ENCODE assay signal across 1 cellular context in the genomic region with DNA sequence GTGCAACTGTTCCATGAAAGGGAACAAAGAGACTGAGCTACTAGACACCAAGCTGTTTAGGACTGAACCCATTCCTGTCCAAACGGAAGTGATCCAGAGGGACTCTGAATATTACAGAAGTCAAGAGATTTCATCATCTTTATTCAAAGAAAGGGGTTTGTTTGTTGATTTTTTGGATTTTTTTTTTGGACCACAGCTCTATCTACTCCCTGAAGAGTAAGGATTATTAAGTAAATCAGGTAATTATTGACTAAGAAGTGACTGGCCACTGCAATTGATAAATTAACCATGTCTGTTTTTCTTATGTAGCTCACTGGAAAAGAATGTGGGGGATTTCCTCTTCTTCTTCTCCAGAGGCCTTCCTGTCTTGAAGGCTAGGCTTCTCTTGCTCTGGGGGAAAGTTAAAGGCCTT.
TF ChIP-seq lines count a peak whose summit lies in the region.

No MANE protein-coding gene starts in this region.

TF ChIP-seq in SK-N-SH, 30 proteins besides CTCF, POLR2A, EP300 and RAD21 (continued from another document):
- TF ChIP-seq FOXJ3 (CRISPR knock-in tag; IDR thresholded peaks at IDR 0.05) = no peak
- no peak for TF ChIP-seq NRF1 (IDR thresholded peaks at IDR 0.05; ENCODE audit: low read depth, low read length)
- no peak for TF ChIP-seq SMC3 (IDR thresholded peaks at IDR 0.05; ENCODE audit: low read depth, low read length)
- no peak for TF ChIP-seq GATA2 (CRISPR knock-in tag; IDR thresholded peaks at IDR 0.05)
- TF ChIP-seq RFX5 (IDR thresholded peaks at IDR 0.05; ENCODE audit: low read length) = no peak
- TF ChIP-seq EZH2phosphoT487 (IDR thresholded peaks at IDR 0.05; ENCODE audit: borderline replicate concordance, low read depth) = no peak
- no peak for TF ChIP-seq SIN3A (IDR thresholded peaks at IDR 0.05; ENCODE audit: borderline replicate concordance, low read depth, low read length)
- TF ChIP-seq, protein P1, sequence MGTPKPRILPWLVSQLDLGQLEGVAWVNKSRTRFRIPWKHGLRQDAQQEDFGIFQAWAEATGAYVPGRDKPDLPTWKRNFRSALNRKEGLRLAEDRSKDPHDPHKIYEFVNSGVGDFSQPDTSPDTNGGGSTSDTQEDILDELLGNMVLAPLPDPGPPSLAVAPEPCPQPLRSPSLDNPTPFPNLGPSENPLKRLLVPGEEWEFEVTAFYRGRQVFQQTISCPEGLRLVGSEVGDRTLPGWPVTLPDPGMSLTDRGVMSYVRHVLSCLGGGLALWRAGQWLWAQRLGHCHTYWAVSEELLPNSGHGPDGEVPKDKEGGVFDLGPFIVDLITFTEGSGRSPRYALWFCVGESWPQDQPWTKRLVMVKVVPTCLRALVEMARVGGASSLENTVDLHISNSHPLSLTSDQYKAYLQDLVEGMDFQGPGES (IDR thresholded peaks at IDR 0.05; ENCODE audit: low read depth, low read length) = no peak
- TF ChIP-seq NFIC (IDR thresholded peaks at IDR 0.05; ENCODE audit: borderline replicate concordance) = peak; percentile 65; the same call in 1 of the 2 replicates
- TF ChIP-seq ELF1 (IDR thresholded peaks at IDR 0.05) = no peak
- peak; percentile 60; the same call in 1 of the 2 replicates for TF ChIP-seq TEAD4 (IDR thresholded peaks at IDR 0.05; ENCODE audit: borderline replicate concordance, insufficient read depth)
- TF ChIP-seq YY1 (IDR thresholded peaks at IDR 0.05; ENCODE audit: low read depth) = 0 out of 2 replicates have a peak, but pooled peaks have one; percentile 38
- TF ChIP-seq RXRA (IDR thresholded peaks at IDR 0.05; ENCODE audit: borderline replicate concordance, low read depth) = peak; percentile 74; the same call in 1 of the 2 replicates
- no peak for TF ChIP-seq MEF2A (IDR thresholded peaks at IDR 0.05; ENCODE audit: borderline replicate concordance, low read depth)
- TF ChIP-seq JUND (IDR thresholded peaks at IDR 0.05) = peak; percentile 81
- TF ChIP-seq, protein P2, sequence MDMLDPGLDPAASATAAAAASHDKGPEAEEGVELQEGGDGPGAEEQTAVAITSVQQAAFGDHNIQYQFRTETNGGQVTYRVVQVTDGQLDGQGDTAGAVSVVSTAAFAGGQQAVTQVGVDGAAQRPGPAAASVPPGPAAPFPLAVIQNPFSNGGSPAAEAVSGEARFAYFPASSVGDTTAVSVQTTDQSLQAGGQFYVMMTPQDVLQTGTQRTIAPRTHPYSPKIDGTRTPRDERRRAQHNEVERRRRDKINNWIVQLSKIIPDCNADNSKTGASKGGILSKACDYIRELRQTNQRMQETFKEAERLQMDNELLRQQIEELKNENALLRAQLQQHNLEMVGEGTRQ (IDR thresholded peaks at IDR 0.05; ENCODE audit: borderline replicate concordance, low read depth, low read length) = no peak
- no peak for TF ChIP-seq POLR2AphosphoS5 (IDR thresholded peaks at IDR 0.05; ENCODE audit: low read depth, low read length)
